In genomic region chr6:5394280-5394679, GRCh38 we compare ENCODE assay signal across 35 cellular contexts.
"Had no signal": no experiment of that assay in that cellular context is flagged by ENCODE, and none has a peak within 500 bp of the region (broad histone marks: within the 10 kb centered on the region; RNA-seq: fewer than 3 reads in every experiment).

No MANE protein-coding gene starts in this region.

- H3K27me3 ChIP-seq: adrenal gland, body of pancreas, SJSA1 had no signal

- H3K4me1 Mint-ChIP-seq: activated CD4-positive, alpha-beta T cell treated with anti-CD3 and anti-CD28 coated beads, Interleukin-2, amount 10 ng/mL, durations not matched to agents 7 days and 5 days had no signal

- ATAC-seq: activated CD4-positive, alpha-beta T cell treated with anti-CD3 and anti-CD28 coated beads for 36 hours; activated CD4-positive, CD25-positive, alpha-beta regulatory T cell treated with anti-CD3 and anti-CD28 coated beads, Interleukin-2, amount 50 U/mL, for 24 hours; activated CD8-positive, alpha-beta T cell treated with anti-CD3 and anti-CD28 coated beads, Interleukin-2, amount 10 ng/mL, durations not matched to agents 7 days and 5 days; activated naive CD4-positive, alpha-beta T cell treated with anti-CD3 and anti-CD28 coated beads, Interleukin-2, amount 50 U/mL, for 72 hours; activated T-cell treated with anti-CD3 and anti-CD28 coated beads, Interleukin-2, amount 50 U/mL, for 4 hours; body of pancreas; Panc1 had no signal

- H3K4me1 ChIP-seq: adrenal gland, body of pancreas, SJSA1 had no signal

- H3K4me3 Mint-ChIP-seq: activated CD4-positive, alpha-beta T cell treated with anti-CD3 and anti-CD28 coated beads for 36 hours; activated CD4-positive, alpha-beta T cell treated with anti-CD3 and anti-CD28 coated beads, Interleukin-2, amount 10 ng/mL, durations not matched to agents 7 days and 5 days; activated CD8-positive, alpha-beta T cell treated with anti-CD3 and anti-CD28 coated beads, Interleukin-2, amount 10 ng/mL, durations not matched to agents 7 days and 5 days; activated naive CD4-positive, alpha-beta T cell treated with anti-CD3 and anti-CD28 coated beads for 36 hours; activated T-cell treated with anti-CD3 and anti-CD28 coated beads, Interleukin-2, amount 50 U/mL, for 4 hours; activated T-helper 1 cell treated with anti-CD3 and anti-CD28 coated beads, Interleukin-12 subunit alpha, Interleukin-12 subunit beta, Interleukin-2, Interleukin-4 antibody, amounts not matched to agents 30 ng/mL and 10 ng/mL and 1 ng/mL, durations not matched to agents 14 hours and 24 hours and 36 hours; T-helper 1 cell treated with Interleukin-12 subunit alpha and Interleukin-12 subunit beta and Interleukin-4 antibody, amounts not matched to agents 30 μg/mL and 1 μg/mL, for 36 hours; T-helper 2 cell treated with Interferon-gamma antibody and Interleukin-4, amounts not matched to agents 5 μg/mL and 100 μg/mL, for 36 hours had no signal

- H3K27ac Mint-ChIP-seq: activated CD4-positive, alpha-beta T cell treated with anti-CD3 and anti-CD28 coated beads for 36 hours; activated CD4-positive, alpha-beta T cell treated with anti-CD3 and anti-CD28 coated beads, Interleukin-2, amount 10 ng/mL, durations not matched to agents 7 days and 5 days; activated CD8-positive, alpha-beta T cell treated with anti-CD3 and anti-CD28 coated beads, Interleukin-2, amount 10 ng/mL, durations not matched to agents 7 days and 5 days; activated naive CD4-positive, alpha-beta T cell treated with anti-CD3 and anti-CD28 coated beads for 36 hours; activated T-helper 1 cell treated with anti-CD3 and anti-CD28 coated beads, Interleukin-12 subunit alpha, Interleukin-12 subunit beta, Interleukin-2, Interleukin-4 antibody, amounts not matched to agents 30 ng/mL and 10 ng/mL and 1 ng/mL, durations not matched to agents 14 hours and 24 hours and 36 hours; T-helper 1 cell treated with Interleukin-12 subunit alpha and Interleukin-12 subunit beta and Interleukin-4 antibody, amounts not matched to agents 30 μg/mL and 1 μg/mL, for 36 hours; T-helper 2 cell treated with Interferon-gamma antibody and Interleukin-4, amounts not matched to agents 5 μg/mL and 100 μg/mL, for 36 hours had no signal

- FAIRE-seq: astrocyte, TTC549 had no signal

- H3K27me3 Mint-ChIP-seq: activated CD4-positive, alpha-beta T cell treated with anti-CD3 and anti-CD28 coated beads for 36 hours; activated CD4-positive, alpha-beta T cell treated with anti-CD3 and anti-CD28 coated beads, Interleukin-2, amount 10 ng/mL, durations not matched to agents 7 days and 5 days had no signal

- H3K9me3 Mint-ChIP-seq: activated CD4-positive, alpha-beta T cell treated with anti-CD3 and anti-CD28 coated beads, Interleukin-2, amount 10 ng/mL, durations not matched to agents 7 days and 5 days; activated naive CD4-positive, alpha-beta T cell treated with anti-CD3 and anti-CD28 coated beads for 36 hours; activated naive CD4-positive, alpha-beta T cell treated with anti-CD3 and anti-CD28 coated beads, Interleukin-2, amount 50 U/mL, for 72 hours; activated T-cell treated with anti-CD3 and anti-CD28 coated beads, Interleukin-2, amount 50 U/mL, for 4 hours; activated T-helper 1 cell treated with anti-CD3 and anti-CD28 coated beads, Interleukin-12 subunit alpha, Interleukin-12 subunit beta, Interleukin-2, Interleukin-4 antibody, amounts not matched to agents 30 ng/mL and 10 ng/mL and 1 ng/mL, durations not matched to agents 14 hours and 24 hours and 36 hours; T-helper 1 cell treated with Interleukin-12 subunit alpha and Interleukin-12 subunit beta and Interleukin-4 antibody, amounts not matched to agents 30 μg/mL and 1 μg/mL, for 36 hours; T-helper 2 cell treated with Interferon-gamma antibody and Interleukin-4, amounts not matched to agents 5 μg/mL and 100 μg/mL, for 36 hours had no signal

- H3K36me3 Mint-ChIP-seq: activated naive CD4-positive, alpha-beta T cell treated with anti-CD3 and anti-CD28 coated beads, Interleukin-2, amount 50 U/mL, for 72 hours had no signal

- H3K4me3 ChIP-seq: adrenal gland, body of pancreas, SJSA1 had no signal

- H3K27ac ChIP-seq: adrenal gland, body of pancreas, SJSA1 had no signal

- H3K36me3 ChIP-seq: adrenal gland, SJSA1 had no signal

- DNase-seq: activated CD4-positive, alpha-beta T cell treated with anti-CD3 and anti-CD28 coated beads for 36 hours; activated CD4-positive, alpha-beta T cell treated with anti-CD3 and anti-CD28 coated beads, Interleukin-2, amount 10 ng/mL, durations not matched to agents 7 days and 5 days; activated CD4-positive, alpha-beta T cell treated with anti-CD3 and anti-CD28 coated beads, Interleukin-2, amount 50 U/mL, for 48 hours; activated CD8-positive, alpha-beta T cell treated with anti-CD3 and anti-CD28 coated beads, Interleukin-2, amount 10 ng/mL, durations not matched to agents 7 days and 5 days; activated gamma-delta T cell treated with Interleukin-2 at 50 U/mL for 16 hours; activated naive CD4-positive, alpha-beta T cell treated with anti-CD3 and anti-CD28 coated beads for 36 hours; activated T-cell treated with anti-CD3 and anti-CD28 coated beads, Interleukin-2, amount 50 U/mL, for 4 hours; adrenal gland; body of pancreas; central memory CD4-positive, alpha-beta T cell; Karpas-422; MM.1S; NCI-H1048; NCI-H1105 treated with DMSO at 0.1 percent for 48 hours; NCI-H1436; NCI-H1694; NCI-H1930; NCI-H2081 treated with DMSO at 0.1 percent for 48 hours; NCI-H226; NCI-H446 treated with DMSO at 0.1 percent for 48 hours; NCI-H524; NCI-H69; NCI-H82; RPMI8226; SHP77 treated with DMSO at 0.1 percent for 48 hours; SK-N-SH had no signal

- H3K9me3 ChIP-seq: adrenal gland, body of pancreas, SJSA1, SK-N-SH had no signal
